In the genomic region with DNA sequence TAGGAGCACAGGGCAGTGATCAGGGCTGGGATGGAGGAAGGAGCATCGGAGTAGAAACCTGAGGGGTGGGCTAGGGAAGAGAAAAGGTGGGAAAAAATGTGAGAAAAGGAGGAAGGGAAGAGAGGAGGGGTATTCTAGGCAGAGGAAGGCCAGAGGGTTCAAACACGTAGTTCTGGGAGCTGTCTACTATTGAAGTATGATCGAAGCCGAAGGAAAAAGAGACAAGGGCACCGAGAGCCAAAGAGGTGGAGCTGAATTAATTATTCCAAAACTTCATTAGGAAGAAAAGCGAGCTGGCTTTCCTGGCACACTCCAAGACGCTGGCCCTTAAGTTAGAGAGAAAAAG, we compare ENCODE assay signal across 10 cellular contexts. TPM values are rescaled to one million over a fixed set of nuclear protein-coding genes. Genes with fewer than 3 reads are reported as not detected.
DNase-seq lines count a peak whose midpoint lies in the region; ATAC-seq and TF ChIP-seq lines count a peak whose summit lies in the region.
"Had no signal": no experiment of that assay in that cellular context is flagged by ENCODE, and none has a peak within 500 bp of the region (broad histone marks: within the 10 kb centered on the region; RNA-seq: fewer than 3 reads in every experiment).

No MANE protein-coding gene starts in this region.

- peaks cover 43% of the 10 kb centered on the region for H3K27me3 Mint-ChIP-seq in CD8-positive, alpha-beta T cell (ENCODE audit: low read depth)
- peaks cover 85% of the 10 kb centered on the region for H3K27me3 Mint-ChIP-seq in dendritic cell treated with granulocyte-macrophage colony-stimulating factor and Interleukin-4, amounts not matched to agents 40 ng/mL and 50 ng/mL, for 4 days

- no peaks in the 10 kb centered on the region for H3K9me3 Mint-ChIP-seq in CD8-positive, alpha-beta T cell
- H3K9me3 Mint-ChIP-seq in dendritic cell treated with granulocyte-macrophage colony-stimulating factor and Interleukin-4, amounts not matched to agents 40 ng/mL and 50 ng/mL, for 4 days = no peaks in the 10 kb centered on the region

- H3K27me3 ChIP-seq in CD8-positive, alpha-beta T cell (ENCODE audit: insufficient read depth, low read length) = peaks cover 10% of the 10 kb centered on the region
- H3K27me3 ChIP-seq in Panc1 (ENCODE audit: control insufficient read depth, insufficient read depth, low read length) = no peaks in the 10 kb centered on the region
- peaks cover 42% of the 10 kb centered on the region for H3K27me3 ChIP-seq in osteoblast (ENCODE audit: insufficient read depth, low read length)

- no TSS peak for BruUV-seq in Panc1 (replicated peaks; lab: Mats Ljungman, UMichigan)

- no peak overlapping the region for H3K27ac ChIP-seq in CD8-positive, alpha-beta T cell (ENCODE audit: low read depth, low read length)
- peak overlapping the region; percentile 62 for H3K27ac ChIP-seq in Panc1 (ENCODE audit: low read length)
- H3K27ac ChIP-seq in osteoblast (ENCODE audit: low read depth, low read length) = no peak overlapping the region
- H3K27ac ChIP-seq: heart right ventricle had no signal

- peak overlapping the region; percentile 42 for H3K4me2 ChIP-seq in osteoblast (ENCODE audit: insufficient read depth, low read length)

- in situ Hi-C loops in Panc1 (cut with HindIII; ENCODE audit: low pct_unique_long_range_greater_than_20kb, low sequenced_read_pairs) = no loop called here

- ATAC-seq in CD8-positive, alpha-beta T cell = no peak
- ATAC-seq in Panc1 = no peak
- ATAC-seq in HG03439 (IDR thresholded peaks at IDR 0.05; ENCODE audit: unreplicated experiment) = no peak

- H3K27ac Mint-ChIP-seq in CD8-positive, alpha-beta T cell = no peak overlapping the region
- H3K27ac Mint-ChIP-seq in dendritic cell treated with granulocyte-macrophage colony-stimulating factor and Interleukin-4, amounts not matched to agents 40 ng/mL and 50 ng/mL, for 4 days = no peak overlapping the region

- DNase-seq in CD8-positive, alpha-beta T cell = no peak
- peak; percentile 80 for DNase-seq in Panc1 (ENCODE audit: low read depth, low spot score)
- DNase-seq in osteoblast (ENCODE audit: insufficient read length, low spot score, missing footprints) = no peak
- no peak for DNase-seq in COR-L47 (lab: John Stamatoyannopoulos, UW)
- no peak for DNase-seq in NCI-H2171 treated with DMSO at 0.1 percent for 48 hours (lab: John Stamatoyannopoulos, UW)
- no peak for DNase-seq in SHP77 treated with DMSO at 0.1 percent for 48 hours (lab: John Stamatoyannopoulos, UW)
- DNase-seq: heart right ventricle had no signal

- H3K4me1 ChIP-seq in CD8-positive, alpha-beta T cell (ENCODE audit: insufficient read depth, low read length) = peaks cover 15% of the 10 kb centered on the region
- H3K4me1 ChIP-seq in Panc1 (ENCODE audit: control insufficient read depth, insufficient read depth, low read length) (peaks cover 21% of the 10 kb centered on the region), osteoblast (ENCODE audit: insufficient read depth, low read length) (no peaks in the 10 kb centered on the region)

- CTCF ChIA-PET in CD8-positive, alpha-beta T cell (lab: Charles Lee) = interaction anchor here (0.6 to 2.2 kb wide), 2 partner anchors 32 to 175 kb away, joined by 5 to 6 read pairs; no protein-coding TSS in a partner anchor
- CTCF ChIA-PET in Panc1 (lab: Charles Lee) = interaction anchor here (0.5 to 4.5 kb wide), 12 partner anchors 9 to 170 kb away, joined by 3 to 34 read pairs (median 5); a partner anchor contains a TSS

- no peaks in the 10 kb centered on the region for H3K36me3 ChIP-seq in CD8-positive, alpha-beta T cell (ENCODE audit: insufficient read depth, low read length)
- H3K36me3 ChIP-seq in Panc1 (ENCODE audit: control insufficient read depth, insufficient read depth, low read length) (no peaks in the 10 kb centered on the region), osteoblast (ENCODE audit: insufficient read depth, low read length) (no peaks in the 10 kb centered on the region)
- H3K36me3 ChIP-seq: heart right ventricle had no signal

- TF ChIP-seq CTCF in CD8-positive, alpha-beta T cell (IDR thresholded peaks at IDR 0.05) = no peak
- no peak for TF ChIP-seq CTCF in Panc1 (IDR thresholded peaks at IDR 0.05)
- no peak for TF ChIP-seq CTCF in osteoblast (IDR thresholded peaks at IDR 0.05; ENCODE audit: extremely low read depth, low read depth, low read length)

- H3K4me3 Mint-ChIP-seq in CD8-positive, alpha-beta T cell = peak overlapping the region; percentile 69
- H3K4me3 Mint-ChIP-seq in dendritic cell treated with granulocyte-macrophage colony-stimulating factor and Interleukin-4, amounts not matched to agents 40 ng/mL and 50 ng/mL, for 4 days = peak overlapping the region; percentile 48

- H3K36me3 Mint-ChIP-seq in CD8-positive, alpha-beta T cell = no peaks in the 10 kb centered on the region
- no peaks in the 10 kb centered on the region for H3K36me3 Mint-ChIP-seq in dendritic cell treated with granulocyte-macrophage colony-stimulating factor and Interleukin-4, amounts not matched to agents 40 ng/mL and 50 ng/mL, for 4 days (ENCODE audit: low read depth)

- no peaks in the 10 kb centered on the region for H4K20me1 ChIP-seq in osteoblast (ENCODE audit: insufficient read depth, low read length)

- no peak overlapping the region for H2AFZ ChIP-seq in osteoblast (ENCODE audit: low read length)

- H3K9me3 ChIP-seq in CD8-positive, alpha-beta T cell (ENCODE audit: low read length) = no peaks in the 10 kb centered on the region
- H3K9me3 ChIP-seq in Panc1 (ENCODE audit: control insufficient read depth, insufficient read depth, low read depth, low read length) (no peaks in the 10 kb centered on the region), osteoblast (ENCODE audit: low read depth, low read length) (no peaks in the 10 kb centered on the region)
- H3K9me3 ChIP-seq: heart right ventricle had no signal

- POLR2A ChIA-PET in CD8-positive, alpha-beta T cell (lab: Charles Lee) = no interaction called here
- POLR2A ChIA-PET in Panc1 (lab: Charles Lee) = interaction anchor here (0.5 to 4.1 kb wide), 8 partner anchors 9 to 327 kb away, joined by 4 to 38 read pairs (median 6); a partner anchor contains a TSS

- H3K4me1 Mint-ChIP-seq in CD8-positive, alpha-beta T cell (ENCODE audit: low read depth) = peaks cover 12% of the 10 kb centered on the region
- H3K4me1 Mint-ChIP-seq in dendritic cell treated with granulocyte-macrophage colony-stimulating factor and Interleukin-4, amounts not matched to agents 40 ng/mL and 50 ng/mL, for 4 days (ENCODE audit: low read depth) = peaks cover 21% of the 10 kb centered on the region

- intact Hi-C loops in CD8-positive, alpha-beta T cell (cut with DNase I, micrococcal nuclease) = loop anchor here (2.0 kb wide), 2 partner anchors 26 to 62 kb away; a partner anchor contains a TSS
- intact Hi-C loops in Panc1 (cut with micrococcal nuclease; ENCODE audit: unreplicated experiment) = loop anchor here (2.0 kb wide), 1 partner anchor 26 kb away; a partner anchor contains a TSS
- intact Hi-C loops in dendritic cell treated with granulocyte-macrophage colony-stimulating factor and Interleukin-4, amounts not matched to agents 40 ng/mL and 50 ng/mL, for 4 days (cut with micrococcal nuclease) = no loop called here

- no peaks in the 10 kb centered on the region for H3K79me2 ChIP-seq in osteoblast (ENCODE audit: insufficient read depth, low read length)

- no peak overlapping the region for H3K4me3 ChIP-seq in CD8-positive, alpha-beta T cell (ENCODE audit: low read depth, low read length)
- H3K4me3 ChIP-seq in Panc1 (ENCODE audit: low read depth in 2 of 2, low read length in 2 of 2) (peak overlapping the region; percentile 39 to 58), osteoblast (ENCODE audit: insufficient read depth, low read length) (peak overlapping the region; percentile 63)

RNA-seq across cellular contexts. Expression of a gene that starts 7.8 kb away (rescaled TPM):
- under 1 TPM in 1 of 2 experiments, not detected in 1; 0.14 TPM for total RNA-seq in CD8-positive, alpha-beta T cell
- total RNA-seq in Panc1 (2021; ENCODE audit: unreplicated experiment) = 76.9 TPM
- 106 TPM for polyA plus RNA-seq in Panc1 (2012; ENCODE audit: insufficient read length)
- under 0.01 TPM in 1 of 2 replicates, not detected in the other for total RNA-seq in osteoblast
- total RNA-seq: heart right ventricle, posterior vena cava had no signal
- polyA plus RNA-seq: heart right ventricle had no signal

RNA-seq across cellular contexts. Expression of a gene that starts 8.4 kb away (rescaled TPM):
- total RNA-seq in CD8-positive, alpha-beta T cell = not detected
- total RNA-seq in Panc1 (2021; ENCODE audit: unreplicated experiment) = 0.80 TPM
- polyA plus RNA-seq in Panc1 (2012; ENCODE audit: insufficient read length) = 0.65 TPM
- not detected in 2 replicates for total RNA-seq in osteoblast
- total RNA-seq: heart right ventricle, posterior vena cava had no signal
- polyA plus RNA-seq: heart right ventricle had no signal

RNA-seq across cellular contexts. Expression of a gene that starts 25.9 kb away (rescaled TPM):
- 10 to 100 TPM; 48.6 to 56.7 TPM for total RNA-seq in CD8-positive, alpha-beta T cell
- total RNA-seq in Panc1 (2021; ENCODE audit: unreplicated experiment) = 1,837 TPM
- polyA plus RNA-seq in Panc1 (2012; ENCODE audit: insufficient read length) = 1,800 TPM
- 29.8 and 36.9 TPM in 2 replicates for total RNA-seq in osteoblast

RNA-seq across cellular contexts. Expression of a gene that starts 26.1 kb away (rescaled TPM):
- 1 to 10 TPM; 3.5 to 3.7 TPM for total RNA-seq in CD8-positive, alpha-beta T cell
- total RNA-seq in Panc1 (2021; ENCODE audit: unreplicated experiment) (37.7 TPM), osteoblast (4.7 and 5.1 TPM in 2 replicates)
- polyA plus RNA-seq in Panc1 (2012; ENCODE audit: insufficient read length) = 11.1 TPM

RNA-seq across cellular contexts. Expression of a gene that starts 33.4 kb away (rescaled TPM):
- total RNA-seq in CD8-positive, alpha-beta T cell = 10 to 100 TPM; 16.3 to 17.7 TPM
- total RNA-seq in Panc1 (2021; ENCODE audit: unreplicated experiment) (163 TPM), osteoblast (8.3 TPM in 2 replicates)
- 179 TPM for polyA plus RNA-seq in Panc1 (2012; ENCODE audit: insufficient read length)

Comparison
In these comparisons a context has a peak if more than half of its experiments do, and no peak if none do; other contexts are left out.
1. RNA of a gene that starts 7.8 kb away (total RNA-seq): 76.9 TPM in Panc1 (single experiment); 0.14 TPM in CD8-positive, alpha-beta T cell and under 0.01 TPM in osteoblast; every median in the first group is over 10 times any median in the second.
2. RNA of a gene that starts 25.9 kb away (total RNA-seq): 1,837 TPM in Panc1 (single experiment); 48.6 to 56.7 TPM in CD8-positive, alpha-beta T cell and 29.8 to 36.9 TPM in osteoblast; every median in the first group is over 10 times any median in the second.